In the genomic region with DNA sequence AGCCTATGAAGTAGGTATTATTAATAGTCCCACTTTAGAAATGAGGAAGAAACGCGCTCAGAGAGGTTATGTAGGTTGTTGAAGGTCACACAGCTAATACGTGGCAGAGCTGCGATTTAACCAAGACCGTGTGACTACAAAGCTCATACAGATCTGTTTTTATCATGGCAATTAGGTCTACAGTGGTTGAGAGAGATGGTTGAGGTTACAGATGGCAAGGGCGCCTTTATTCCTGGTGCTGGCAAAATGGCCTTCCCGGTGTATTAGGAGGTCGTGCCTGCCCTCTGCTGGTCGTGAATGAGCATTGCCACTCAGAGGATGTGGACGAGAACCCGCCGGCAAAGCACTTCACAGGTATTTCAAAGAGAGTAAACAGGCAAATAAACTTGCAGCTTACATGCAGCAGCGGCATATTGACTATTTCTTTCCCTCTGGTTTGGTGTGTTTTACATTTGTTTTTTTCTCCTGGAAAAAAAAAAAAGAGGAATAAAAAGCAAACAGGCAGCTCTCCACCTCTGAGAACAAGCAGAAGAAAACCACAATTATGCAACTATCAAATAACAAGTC, we compare ENCODE assay signal across 8 cellular contexts.
DNase-seq lines count a peak whose midpoint lies in the region; ATAC-seq and TF ChIP-seq lines count a peak whose summit lies in the region.

No MANE protein-coding gene starts in this region.

- 20% methylated on average over 13 of the region's 13 CpGs for WGBS in smooth muscle cell (ENCODE audit: low lambda C conversion rate)

- no peaks in the 10 kb centered on the region for H3K79me2 ChIP-seq in smooth muscle cell (ENCODE audit: low read depth)

- TF ChIP-seq CTCF in astrocyte of the spinal cord (IDR thresholded peaks at IDR 0.05; ENCODE audit: low read depth, low read length) (peak; percentile 90), smooth muscle cell (IDR thresholded peaks at IDR 0.05; ENCODE audit: borderline replicate concordance, insufficient read depth, poor library complexity, severe bottlenecking) (peak; percentile 88)

- no peak overlapping the region for H3K4me3 ChIP-seq in astrocyte of the spinal cord (ENCODE audit: low read depth, low read length)
- no peak overlapping the region for H3K4me3 ChIP-seq in smooth muscle cell

- no peaks in the 10 kb centered on the region for H3K9me3 ChIP-seq in smooth muscle cell (replicated peaks; ENCODE audit: low read depth)

- ATAC-seq in GM21717 (IDR thresholded peaks at IDR 0.05; ENCODE audit: unreplicated experiment): no peak

- H3K9ac ChIP-seq in smooth muscle cell (ENCODE audit: low read depth): no peak overlapping the region

- H4K20me1 ChIP-seq in smooth muscle cell (ENCODE audit: low read depth): no peaks in the 10 kb centered on the region

- in situ Hi-C loops in astrocyte of the spinal cord (cut with HindIII; ENCODE audit: low sequenced_read_pairs): no loop called here

- no peaks in the 10 kb centered on the region for H3K4me1 ChIP-seq in smooth muscle cell (ENCODE audit: low read depth)

- H3F3A ChIP-seq in smooth muscle cell (ENCODE audit: low read depth): no peaks in the 10 kb centered on the region

- H3K27ac ChIP-seq in smooth muscle cell (ENCODE audit: low read depth): no peak overlapping the region

- H3K27me3 ChIP-seq in smooth muscle cell (ENCODE audit: low read depth): no peaks in the 10 kb centered on the region

- no peak overlapping the region for H2AFZ ChIP-seq in smooth muscle cell (ENCODE audit: low read depth)

- CTCF ChIA-PET in HEK293T (lab: Yijun Ruan, JAX): interaction anchor here (0.5 to 3.0 kb wide), 5 partner anchors 417 to 826 kb away, joined by 3 to 17 read pairs (median 4); no protein-coding TSS in a partner anchor

- H3K4me2 ChIP-seq in smooth muscle cell: peak overlapping the region; percentile 23

- DNase-seq in DMS 273 (lab: John Stamatoyannopoulos, UW; ENCODE audit: unreplicated experiment): peak; percentile 90
- peak; percentile 76 for DNase-seq in HEK293T (ENCODE audit: extremely low spot score)
- peak; percentile 47 for DNase-seq in NCI-H2029 treated with DMSO at 0.1 percent for 48 hours (lab: John Stamatoyannopoulos, UW)
- DNase-seq in T1000 (lab: John Stamatoyannopoulos, UW): peak; percentile 70
- DNase-seq in astrocyte of the spinal cord (ENCODE audit: low read depth, low spot score): peak; percentile 62
- peak in 48 of 51 donors; percentile 4 to 80 (median 36) for DNase-seq in hypothalamus (lab: John Stamatoyannopoulos, UW)
- DNase-seq in smooth muscle cell (lab: John Stamatoyannopoulos, UW; ENCODE audit: unreplicated experiment): peak; percentile 18

- POLR2A ChIA-PET in HEK293T (lab: Yijun Ruan, JAX): no interaction called here

- H3K36me3 ChIP-seq in smooth muscle cell (ENCODE audit: low read depth): no peaks in the 10 kb centered on the region

TF ChIP-seq in HEK293T, 16 proteins besides CTCF, POLR2A, EP300 and RAD21:
- TF ChIP-seq SP1 (IDR thresholded peaks at IDR 0.05) (no peak), TARDBP (IDR thresholded peaks at IDR 0.05) (no peak), CTBP1 (IDR thresholded peaks at IDR 0.05; ENCODE audit: borderline replicate concordance) (no peak), FOXM1 (IDR thresholded peaks at IDR 0.05; ENCODE audit: borderline replicate concordance) (no peak), ELF4 (IDR thresholded peaks at IDR 0.05) (no peak), LEF1 (IDR thresholded peaks at IDR 0.05; ENCODE audit: borderline replicate concordance) (no peak), ARNT (IDR thresholded peaks at IDR 0.05) (no peak), BHLHE40 (IDR thresholded peaks at IDR 0.05; ENCODE audit: borderline replicate concordance) (no peak), L3MBTL2 (conservative IDR thresholded peaks at IDR 0.05) (no peak)
- TF ChIP-seq, protein P1, sequence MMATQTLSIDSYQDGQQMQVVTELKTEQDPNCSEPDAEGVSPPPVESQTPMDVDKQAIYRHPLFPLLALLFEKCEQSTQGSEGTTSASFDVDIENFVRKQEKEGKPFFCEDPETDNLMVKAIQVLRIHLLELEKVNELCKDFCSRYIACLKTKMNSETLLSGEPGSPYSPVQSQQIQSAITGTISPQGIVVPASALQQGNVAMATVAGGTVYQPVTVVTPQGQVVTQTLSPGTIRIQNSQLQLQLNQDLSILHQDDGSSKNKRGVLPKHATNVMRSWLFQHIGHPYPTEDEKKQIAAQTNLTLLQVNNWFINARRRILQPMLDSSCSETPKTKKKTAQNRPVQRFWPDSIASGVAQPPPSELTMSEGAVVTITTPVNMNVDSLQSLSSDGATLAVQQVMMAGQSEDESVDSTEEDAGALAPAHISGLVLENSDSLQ (IDR thresholded peaks at IDR 0.05): no peak

Comparison
In these comparisons a context has a peak if more than half of its experiments do, and no peak if none do; other contexts are left out.
1. DNase-seq: peak in every context shown above with its lines; median percentile 90 in DMS 273; 76 in HEK293T; 70 in T1000; 62 in astrocyte of the spinal cord; 47 in NCI-H2029 treated with DMSO at 0.1 percent for 48 hours; 36 in hypothalamus; 18 in smooth muscle cell.